ENCODE assay signal across 26 cellular contexts in genomic region chrX:12315526-12315925, GRCh38.
DNase-seq lines count a peak whose midpoint lies in the region; ATAC-seq, FAIRE-seq and TF ChIP-seq lines count a peak whose summit lies in the region.
"Had no signal": no experiment of that assay in that cellular context is flagged by ENCODE, and none has a peak within 500 bp of the region (broad histone marks: within the 10 kb centered on the region; RNA-seq: fewer than 3 reads in every experiment).

No MANE protein-coding gene starts in this region.

- H3K36me3 ChIP-seq in SK-N-MC (ENCODE audit: insufficient read depth, low read length), result no peaks in the 10 kb centered on the region
- H3K36me3 ChIP-seq: SJCRH30 had no signal

- DNase-seq in AG08395 (ENCODE audit: low spot score) (peak; percentile 6), GM18507 (ENCODE audit: extremely low spot score, insufficient read length, low read depth) (no peak), SK-N-MC (ENCODE audit: low read depth, low spot score) (no peak), neural crest cell (ENCODE audit: low read depth, low spot score) (no peak), NAMALWA (ENCODE audit: low spot score) (no peak)
- no peak for DNase-seq in activated effector memory CD4-positive, alpha-beta T cell treated with anti-CD3 and anti-CD28 coated beads, Interleukin-2, amount 50 U/mL, for 16 hours
- DNase-seq: 8988T; CD4-positive, alpha-beta T cell; COR-L47; DMS 273 treated with DMSO at 0.1 percent for 48 hours; DMS79 treated with DMSO at 0.1 percent for 48 hours; H7; HFFc6; MV-4-11; NCI-H1694; NCI-H2081; NCI-H2171; NCI-H524 treated with DMSO at 0.1 percent for 48 hours; OCI-M1; SJCRH30; T-helper 1 cell had no signal

- no peaks in the 10 kb centered on the region for H3K27me3 Mint-ChIP-seq in neural crest cell (ENCODE audit: low read depth)
- H3K27me3 Mint-ChIP-seq: CD4-positive, alpha-beta T cell had no signal

- no peaks in the 10 kb centered on the region for H3K9me3 ChIP-seq in SK-N-MC (ENCODE audit: low read depth, low read length)
- H3K9me3 ChIP-seq: SJCRH30 had no signal

- no peak for ATAC-seq in HG02852 (IDR thresholded peaks at IDR 0.05; ENCODE audit: unreplicated experiment)

- no peak for TF ChIP-seq CTCF in neural crest cell (conservative IDR thresholded peaks at IDR 0.05)

- H3K27ac Mint-ChIP-seq in neural crest cell (ENCODE audit: unreplicated experiment), result peak overlapping the region; percentile 84
- H3K27ac Mint-ChIP-seq: CD4-positive, alpha-beta T cell; HFFc6 had no signal

- H3K4me3 Mint-ChIP-seq in neural crest cell, result no peak overlapping the region
- H3K4me3 Mint-ChIP-seq: CD4-positive, alpha-beta T cell; HFFc6 had no signal

- no peak overlapping the region for H3K9ac ChIP-seq in SK-N-MC (ENCODE audit: insufficient read length)
- H3K9ac ChIP-seq: KMS-11 had no signal

- H3K36me3 Mint-ChIP-seq in neural crest cell (ENCODE audit: low read depth), result peaks cover 6% of the 10 kb centered on the region

- peak; percentile 42 for FAIRE-seq in GM18507 (lab: Jason Lieb, UNC)
- FAIRE-seq: G401.6, HTR-8/SVneo, RCC 7860 had no signal

- H3K4me3 ChIP-seq in SK-N-MC, result no peak overlapping the region
- H3K4me3 ChIP-seq: SJCRH30 had no signal

- H3K4me1 Mint-ChIP-seq in neural crest cell, result no peaks in the 10 kb centered on the region

- H3K9me3 Mint-ChIP-seq in neural crest cell, result peaks cover 11% of the 10 kb centered on the region
- H3K9me3 Mint-ChIP-seq: HFFc6 had no signal

- H3K27ac ChIP-seq in SK-N-MC, result peak overlapping the region; percentile 65; the same call in 1 of the 2 replicates
- H3K27ac ChIP-seq: KMS-11, SJCRH30 had no signal
